Comparison of ENCODE assay signal across 2 cellular contexts in the genomic region with DNA sequence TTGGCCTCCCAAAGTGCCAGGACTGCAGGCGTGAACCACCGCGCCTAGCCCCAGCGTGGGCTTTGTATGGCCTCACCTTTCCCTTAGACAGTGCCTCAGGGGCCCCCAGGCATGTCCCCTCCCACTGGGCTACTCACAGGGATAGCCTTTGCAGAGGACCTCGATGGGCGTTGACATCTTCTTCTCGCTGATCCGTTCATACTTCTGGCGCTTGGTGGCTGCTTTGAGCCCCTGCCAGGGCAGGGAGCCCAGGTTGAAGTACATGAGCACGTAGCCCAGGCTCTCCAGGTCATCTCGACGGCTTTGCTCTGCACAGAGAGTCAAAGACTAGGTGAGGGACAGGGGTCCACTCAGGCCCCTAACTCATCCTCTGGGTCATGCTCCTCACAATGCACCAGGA.
TF ChIP-seq lines count a peak whose summit lies in the region.

No MANE protein-coding gene starts in this region.

TF ChIP-seq in HEK293, 187 proteins besides CTCF, POLR2A, EP300 and RAD21 (continued from another document):
- TF ChIP-seq, protein P1, sequence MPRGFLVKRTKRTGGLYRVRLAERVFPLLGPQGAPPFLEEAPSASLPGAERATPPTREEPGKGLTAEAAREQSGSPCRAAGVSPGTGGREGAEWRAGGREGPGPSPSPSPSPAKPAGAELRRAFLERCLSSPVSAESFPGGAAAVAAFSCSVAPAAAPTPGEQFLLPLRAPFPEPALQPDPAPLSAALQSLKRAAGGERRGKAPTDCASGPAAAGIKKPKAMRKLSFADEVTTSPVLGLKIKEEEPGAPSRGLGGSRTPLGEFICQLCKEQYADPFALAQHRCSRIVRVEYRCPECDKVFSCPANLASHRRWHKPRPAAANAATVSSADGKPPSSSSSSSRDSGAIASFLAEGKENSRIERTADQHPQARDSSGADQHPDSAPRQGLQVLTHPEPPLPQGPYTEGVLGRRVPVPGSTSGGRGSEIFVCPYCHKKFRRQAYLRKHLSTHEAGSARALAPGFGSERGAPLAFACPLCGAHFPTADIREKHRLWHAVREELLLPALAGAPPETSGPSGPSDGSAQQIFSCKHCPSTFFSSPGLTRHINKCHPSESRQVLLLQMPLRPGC (tag by site-specific recombination; IDR thresholded peaks at IDR 0.05) = no peak
- TF ChIP-seq ZSCAN16 (tag by site-specific recombination; IDR thresholded peaks at IDR 0.05) (no peak), KLF9 (tag by site-specific recombination; IDR thresholded peaks at IDR 0.05; ENCODE audit: low read depth) (no peak), ZNF639 (tag by site-specific recombination; IDR thresholded peaks at IDR 0.05) (no peak), ZNF394 (tag by site-specific recombination; IDR thresholded peaks at IDR 0.05; ENCODE audit: borderline replicate concordance) (no peak), ZNF747 (tag by site-specific recombination; IDR thresholded peaks at IDR 0.05) (no peak), YY2 (tag by site-specific recombination; IDR thresholded peaks at IDR 0.05) (no peak), ZNF10 (tag by site-specific recombination; IDR thresholded peaks at IDR 0.05) (no peak), HOXD13 (CRISPR knock-in tag; IDR thresholded peaks at IDR 0.05; ENCODE audit: borderline replicate concordance) (no peak), ZNF132 (tag by site-specific recombination; IDR thresholded peaks at IDR 0.05; ENCODE audit: borderline replicate concordance) (no peak)
- TF ChIP-seq, protein P2, sequence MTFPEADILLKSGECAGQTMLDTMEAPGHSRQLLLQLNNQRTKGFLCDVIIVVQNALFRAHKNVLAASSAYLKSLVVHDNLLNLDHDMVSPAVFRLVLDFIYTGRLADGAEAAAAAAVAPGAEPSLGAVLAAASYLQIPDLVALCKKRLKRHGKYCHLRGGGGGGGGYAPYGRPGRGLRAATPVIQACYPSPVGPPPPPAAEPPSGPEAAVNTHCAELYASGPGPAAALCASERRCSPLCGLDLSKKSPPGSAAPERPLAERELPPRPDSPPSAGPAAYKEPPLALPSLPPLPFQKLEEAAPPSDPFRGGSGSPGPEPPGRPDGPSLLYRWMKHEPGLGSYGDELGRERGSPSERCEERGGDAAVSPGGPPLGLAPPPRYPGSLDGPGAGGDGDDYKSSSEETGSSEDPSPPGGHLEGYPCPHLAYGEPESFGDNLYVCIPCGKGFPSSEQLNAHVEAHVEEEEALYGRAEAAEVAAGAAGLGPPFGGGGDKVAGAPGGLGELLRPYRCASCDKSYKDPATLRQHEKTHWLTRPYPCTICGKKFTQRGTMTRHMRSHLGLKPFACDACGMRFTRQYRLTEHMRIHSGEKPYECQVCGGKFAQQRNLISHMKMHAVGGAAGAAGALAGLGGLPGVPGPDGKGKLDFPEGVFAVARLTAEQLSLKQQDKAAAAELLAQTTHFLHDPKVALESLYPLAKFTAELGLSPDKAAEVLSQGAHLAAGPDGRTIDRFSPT (tag by site-specific recombination; IDR thresholded peaks at IDR 0.05) = no peak

TF ChIP-seq in WTC11, 78 proteins besides CTCF, POLR2A, EP300 and RAD21 (continued from another document):
- TF ChIP-seq AR (CRISPR knock-in tag; IDR thresholded peaks at IDR 0.05) (no peak), PRDM15 (CRISPR knock-in tag; IDR thresholded peaks at IDR 0.05) (no peak), IRF2 (CRISPR knock-in tag; IDR thresholded peaks at IDR 0.05; ENCODE audit: borderline replicate concordance, low read depth) (no peak), SOX15 (CRISPR knock-in tag; IDR thresholded peaks at IDR 0.05) (no peak), ATF3 (CRISPR knock-in tag; conservative IDR thresholded peaks at IDR 0.05) (no peak), ZNF423 (CRISPR knock-in tag; IDR thresholded peaks at IDR 0.05) (no peak), E2F4 (CRISPR knock-in tag; IDR thresholded peaks at IDR 0.05; ENCODE audit: borderline replicate concordance, low read depth) (no peak)
TF ChIP-seq in WTC11: peak in this region for 0.
